24 cellular contexts compared by ENCODE assay signal in the genomic region with DNA sequence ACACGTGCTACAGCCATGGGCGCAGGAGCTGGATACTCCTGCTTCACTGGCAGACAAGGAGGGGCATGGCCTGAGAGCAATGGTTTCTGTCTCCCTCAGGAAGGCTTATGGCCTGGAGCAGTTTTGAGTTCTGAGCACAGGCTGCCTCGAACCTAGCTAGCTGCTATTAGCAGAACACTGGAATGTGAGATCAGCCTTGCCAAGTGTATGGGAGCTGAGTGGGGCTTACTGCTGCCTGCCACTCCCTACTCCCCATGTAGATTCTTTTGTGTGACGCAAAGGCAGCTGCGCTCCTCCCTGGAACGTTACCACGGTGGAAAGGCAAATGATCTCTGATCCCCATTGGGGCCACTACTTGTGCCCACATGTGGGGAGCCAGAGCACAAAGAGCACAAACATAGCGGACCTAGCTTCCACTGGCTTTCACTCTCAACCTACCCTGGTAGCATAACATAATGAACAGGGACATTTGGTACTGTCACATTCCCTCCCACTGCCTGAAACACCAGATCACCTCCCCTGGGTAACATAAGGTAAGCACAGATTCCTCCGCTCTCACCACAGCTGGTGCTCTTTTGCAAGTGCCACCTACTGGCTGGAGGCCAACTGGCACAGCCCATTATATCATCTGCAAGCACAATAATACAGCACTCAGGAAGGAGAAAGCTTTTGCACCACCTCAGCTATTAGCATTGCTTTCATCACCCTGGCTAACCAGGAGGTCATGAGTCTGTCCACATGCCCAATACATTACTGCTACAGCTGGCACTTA.
DNase-seq lines count a peak whose midpoint lies in the region; ATAC-seq, FAIRE-seq and TF ChIP-seq lines count a peak whose summit lies in the region.
"Had no signal": no experiment of that assay in that cellular context is flagged by ENCODE, and none has a peak within 500 bp of the region (broad histone marks: within the 10 kb centered on the region; RNA-seq: fewer than 3 reads in every experiment).

No MANE protein-coding gene starts in this region.

- H3K27ac ChIP-seq in GM23338 (ENCODE audit: low read depth) (no peak overlapping the region), Panc1 (ENCODE audit: low read length) (no peak overlapping the region), HepG2 (ENCODE audit: extremely low read length, insufficient read depth, low read length) (no peak overlapping the region)
- H3K27ac ChIP-seq: C4-2B, heart right ventricle, SJSA1 had no signal

- H3K36me3 Mint-ChIP-seq in GM23338 (ENCODE audit: low read depth) = no peaks in the 10 kb centered on the region; the same call in 2 of the 3 replicates
- H3K36me3 Mint-ChIP-seq: type B pancreatic cell had no signal

- WGBS in HepG2 (ENCODE audit: low lambda C conversion rate) = 18% methylated on average over 6 of the region's 9 CpGs

- no peak for TF ChIP-seq RAD21 in HepG2 (CRISPR knock-in tag; IDR thresholded peaks at IDR 0.05)

- intact Hi-C loops in Panc1 (cut with micrococcal nuclease; ENCODE audit: unreplicated experiment) = no loop called here
- intact Hi-C loops in HepG2 (cut with micrococcal nuclease; ENCODE audit: unreplicated experiment) = no loop called here

- H3K4me3 Mint-ChIP-seq in GM23338 = no peak overlapping the region
- H3K4me3 Mint-ChIP-seq: activated CD4-positive, alpha-beta T cell treated with anti-CD3 and anti-CD28 coated beads for 36 hours; endodermal cell; HFFc6; T-helper 2 cell treated with Interferon-gamma antibody and Interleukin-4, amounts not matched to agents 5 μg/mL and 100 μg/mL, for 36 hours; type B pancreatic cell had no signal

- no peak overlapping the region for H3K4me2 ChIP-seq in GM23338
- peak overlapping the region; percentile 38 for H3K4me2 ChIP-seq in HepG2 (ENCODE audit: low read depth, low read length)

- TF ChIP-seq EP300 in HepG2 (IDR thresholded peaks at IDR 0.05; ENCODE audit: low read depth in 2 of 2, low read length in 2 of 2) (no peak), HepG2 (CRISPR knock-in tag; IDR thresholded peaks at IDR 0.05; ENCODE audit: borderline replicate concordance) (no peak)

- H3K4me1 ChIP-seq in GM23338 (ENCODE audit: insufficient read depth) (no peaks in the 10 kb centered on the region), Panc1 (ENCODE audit: control insufficient read depth, insufficient read depth, low read length) (no peaks in the 10 kb centered on the region), HepG2 (ENCODE audit: insufficient read depth, low read length) (peaks cover 7% of the 10 kb centered on the region; the same call in 1 of the 2 replicates)
- H3K4me1 ChIP-seq: heart right ventricle, SJSA1 had no signal

- no peaks in the 10 kb centered on the region for H3K79me2 ChIP-seq in GM23338 (replicated peaks; ENCODE audit: insufficient read depth)
- H3K79me2 ChIP-seq in HepG2 (ENCODE audit: insufficient read depth, low read length) = no peaks in the 10 kb centered on the region

- H3K9ac ChIP-seq in HepG2 (ENCODE audit: insufficient read depth, low read depth, low read length) = no peak overlapping the region

- H4K20me1 ChIP-seq in GM23338 (replicated peaks; ENCODE audit: insufficient read depth) = no peaks in the 10 kb centered on the region
- H4K20me1 ChIP-seq in HepG2 (ENCODE audit: insufficient read depth, low read length) = no peaks in the 10 kb centered on the region

- H3K4me3 ChIP-seq in GM23338 (no peak overlapping the region), Panc1 (ENCODE audit: low read depth in 2 of 2, low read length in 2 of 2) (no peak overlapping the region), HepG2 (replicated peaks in 1 of 3; ENCODE audit: insufficient read depth in 1 of 3, low read depth in 2 of 3, low read length in 3 of 3) (peak overlapping the region in 1 of 3 experiments; percentile 27; a peak in 2 of 6 replicates)
- H3K4me3 ChIP-seq: heart right ventricle, SJSA1 had no signal

- DNase-seq in DMS53 (lab: John Stamatoyannopoulos, UW) = peak; percentile 8
- DNase-seq in DMS53 treated with DMSO at 0.1 percent for 48 hours (lab: John Stamatoyannopoulos, UW; ENCODE audit: unreplicated experiment) = no peak
- peak; percentile 11 for DNase-seq in GM23338 (ENCODE audit: low spot score)
- DNase-seq in Panc1 (ENCODE audit: low read depth, low spot score) = no peak
- no peak for DNase-seq in HepG2 (ENCODE audit: low spot score)
- no peak for DNase-seq in GM13976 (ENCODE audit: low spot score)
- no peak for DNase-seq in NCI-H526 treated with DMSO at 0.1 percent for 48 hours (lab: John Stamatoyannopoulos, UW)
- DNase-seq: activated CD4-positive, alpha-beta T cell treated with anti-CD3 and anti-CD28 coated beads for 36 hours; activated gamma-delta T cell; aorta; DMS79; endodermal cell; HFFc6; MM.1S; NCI-H345; stimulated activated naive CD8-positive, alpha-beta T cell treated with anti-CD3 and anti-CD28 coated beads, Interleukin-15, Interleukin-2, amounts not matched to agents 100 U/mL and 50 U/mL, for 24 hours had no signal

- FAIRE-seq in HepG2 (lab: Jason Lieb, UNC) = no peak
- FAIRE-seq: A204.1, islet of Langerhans had no signal

- no peaks in the 10 kb centered on the region for H3K4me1 Mint-ChIP-seq in GM23338
- H3K4me1 Mint-ChIP-seq: activated CD4-positive, alpha-beta T cell treated with anti-CD3 and anti-CD28 coated beads for 36 hours; endodermal cell had no signal

- H2AFZ ChIP-seq in GM23338 = peak overlapping the region; percentile 56; the same call in 1 of the 2 replicates
- no peak overlapping the region for H2AFZ ChIP-seq in HepG2 (ENCODE audit: low read length)

- no peak for TF ChIP-seq POLR2A in HepG2 (IDR thresholded peaks at IDR 0.05; ENCODE audit: insufficient read depth in 1 of 2, low read depth in 2 of 2, low read length in 2 of 2)

- H3K9me2 ChIP-seq in GM23338 (ENCODE audit: insufficient read depth) = no peaks in the 10 kb centered on the region

- H3K27me3 ChIP-seq in GM23338 (ENCODE audit: insufficient read depth) = no peaks in the 10 kb centered on the region
- H3K27me3 ChIP-seq in Panc1 (ENCODE audit: control insufficient read depth, insufficient read depth, low read length) = no peaks in the 10 kb centered on the region
- no peaks in the 10 kb centered on the region; a peak in 1 of 5 replicates for H3K27me3 ChIP-seq in HepG2 (ENCODE audit: control insufficient read depth in 1 of 2, insufficient read depth in 2 of 2, low read length in 2 of 2)
- H3K27me3 ChIP-seq: heart right ventricle, SJSA1 had no signal

- POLR2A ChIA-PET in Panc1 (lab: Charles Lee) = no interaction called here
- POLR2A ChIA-PET in HepG2 (lab: Yijun Ruan, JAX) = no interaction called here

- TF ChIP-seq CTCF in GM23338 (conservative IDR thresholded peaks at IDR 0.05; ENCODE audit: low read depth in 2 of 2) (peak in 1 of 2 experiments; percentile 27), Panc1 (IDR thresholded peaks at IDR 0.05) (peak; percentile 8; the same call in 1 of the 2 replicates), HepG2 (CRISPR knock-in tag; IDR thresholded peaks at IDR 0.05) (peak; percentile 30; the same call in 1 of the 2 replicates), GM13976 (IDR thresholded peaks at IDR 0.05; ENCODE audit: borderline replicate concordance, control extremely low read depth, extremely low read depth, insufficient read depth, missing control alignments) (no peak)

- no peaks in the 10 kb centered on the region for H3K36me3 ChIP-seq in GM23338 (ENCODE audit: insufficient read depth)
- H3K36me3 ChIP-seq in Panc1 (ENCODE audit: control insufficient read depth, insufficient read depth, low read length) = no peaks in the 10 kb centered on the region
- no peaks in the 10 kb centered on the region for H3K36me3 ChIP-seq in HepG2 (replicated peaks in 1 of 2; ENCODE audit: control insufficient read depth in 1 of 2, insufficient read depth in 2 of 2, low read length in 2 of 2)
- H3K36me3 ChIP-seq: heart right ventricle, SJSA1 had no signal

- no peaks in the 10 kb centered on the region for H3F3A ChIP-seq in GM23338 (replicated peaks; ENCODE audit: low read depth)

- no peak overlapping the region for H3K27ac Mint-ChIP-seq in GM23338
- H3K27ac Mint-ChIP-seq: activated CD4-positive, alpha-beta T cell treated with anti-CD3 and anti-CD28 coated beads for 36 hours; endodermal cell; HFFc6; T-helper 2 cell treated with Interferon-gamma antibody and Interleukin-4, amounts not matched to agents 5 μg/mL and 100 μg/mL, for 36 hours; type B pancreatic cell had no signal

- H3K9me3 ChIP-seq in Panc1 (ENCODE audit: control insufficient read depth, insufficient read depth, low read depth, low read length) = no peaks in the 10 kb centered on the region
- H3K9me3 ChIP-seq in HepG2 (ENCODE audit: low read length) = peaks cover 12% of the 10 kb centered on the region
- H3K9me3 ChIP-seq: SJSA1 had no signal

- CTCF ChIA-PET in Panc1 (lab: Charles Lee) (no interaction called here), HepG2 (lab: Yijun Ruan, JAX; ENCODE audit: low intra/inter-chr PET ratio, low total read pairs) (no interaction called here)

- ATAC-seq in GM23338 (no peak), Panc1 (0 out of 2 replicates have a peak, but pooled peaks have one; percentile 34), HepG2 (peak; percentile 83)
- no peak for ATAC-seq in activated CD4-positive, CD25-positive, alpha-beta regulatory T cell treated with anti-CD3 and anti-CD28 coated beads, Interleukin-2, amount 50 U/mL, for 24 hours
- ATAC-seq: activated CD4-positive, alpha-beta T cell treated with anti-CD3 and anti-CD28 coated beads for 36 hours; stimulated activated naive CD8-positive, alpha-beta T cell treated with anti-CD3 and anti-CD28 coated beads, Interleukin-15, Interleukin-2, amounts not matched to agents 100 U/mL and 50 U/mL, for 24 hours had no signal

- in situ Hi-C loops in Panc1 (cut with HindIII; ENCODE audit: low pct_unique_long_range_greater_than_20kb, low sequenced_read_pairs) (no loop called here), HepG2 (cut with HindIII; ENCODE audit: extremely low pct_ligation_motif_present, low pct_unique_long_range_greater_than_20kb) (no loop called here), GM13976 (cut with MboI; ENCODE audit: low sequenced_read_pairs, unreplicated experiment) (no loop called here)

- peaks cover 11% of the 10 kb centered on the region; the same call in 1 of the 3 replicates for H3K9me3 Mint-ChIP-seq in GM23338
- H3K9me3 Mint-ChIP-seq: type B pancreatic cell had no signal

- H3K27me3 Mint-ChIP-seq in GM23338 (ENCODE audit: insufficient read depth, low read depth, poor library complexity) = peaks cover 4% of the 10 kb centered on the region
- H3K27me3 Mint-ChIP-seq: activated CD4-positive, alpha-beta T cell treated with anti-CD3 and anti-CD28 coated beads for 36 hours; type B pancreatic cell had no signal

- no TSS peak for BruUV-seq in Panc1 (replicated peaks; lab: Mats Ljungman, UMichigan)
- BruUV-seq in HepG2 (replicated peaks; lab: Mats Ljungman, UMichigan) = no TSS peak

TF ChIP-seq in GM23338, 12 proteins besides CTCF, POLR2A, EP300 and RAD21 (continues in another document):
- no peak for TF ChIP-seq STAT1 (IDR thresholded peaks at IDR 0.05; ENCODE audit: unreplicated experiment)
- no peak for TF ChIP-seq NANOG (IDR thresholded peaks at IDR 0.05; ENCODE audit: borderline replicate concordance)

Comparison
In these comparisons a context has a peak if more than half of its experiments do, and no peak if none do; other contexts are left out.
1. DNase-seq: peak in DMS53 (single experiment) and GM23338 (single experiment); none in DMS53 treated with DMSO at 0.1 percent for 48 hours (single experiment), Panc1 (single experiment), HepG2 (single experiment), GM13976 (single experiment) and NCI-H526 treated with DMSO at 0.1 percent for 48 hours (single experiment).
2. ATAC-seq: peak in Panc1 (single experiment) and HepG2 (single experiment); none in GM23338 (single experiment) and activated CD4-positive, CD25-positive, alpha-beta regulatory T cell treated with anti-CD3 and anti-CD28 coated beads, Interleukin-2, amount 50 U/mL, for 24 hours (0 of 2).